In genomic region chr17:48575673-48576478, GRCh38 we compare ENCODE assay signal across 11 cellular contexts. TPM values are rescaled to one million over a fixed set of nuclear protein-coding genes. Genes with fewer than 3 reads are reported as not detected.
DNase-seq lines count a peak whose midpoint lies in the region; ATAC-seq and TF ChIP-seq lines count a peak whose summit lies in the region.
"Had no signal": no experiment of that assay in that cellular context is flagged by ENCODE, and none has a peak within 500 bp of the region (broad histone marks: within the 10 kb centered on the region; RNA-seq: fewer than 3 reads in every experiment).

No MANE protein-coding gene starts in this region.

- no peaks in the 10 kb centered on the region for H3K9me3 ChIP-seq in breast epithelium
- H3K9me3 ChIP-seq in upper lobe of left lung: no peaks in the 10 kb centered on the region

- intact Hi-C loops in breast epithelium (cut with DNase I; ENCODE audit: low total_unique reads) (loop anchor here (5.0 kb wide), 1 partner anchor 34 kb away; no protein-coding TSS in a partner anchor), MCF 10A (cut with micrococcal nuclease) (no loop called here)

- WGBS in upper lobe of left lung, 2 donors: 33 to 35% methylated on average over 21 to 22 of the region's 22 CpGs

- H3K27ac ChIP-seq in breast epithelium (peak overlapping the region; percentile 71 to 94), upper lobe of left lung (peak overlapping the region; percentile 80 to 94 (median 86))

- no peak for TF ChIP-seq POLR2A in breast epithelium (IDR thresholded peaks at IDR 0.05)
- TF ChIP-seq POLR2A in upper lobe of left lung (IDR thresholded peaks at IDR 0.05): no peak

- H3K36me3 ChIP-seq in breast epithelium: no peaks in the 10 kb centered on the region
- H3K36me3 ChIP-seq in upper lobe of left lung: no peaks in the 10 kb centered on the region

- peak; percentile 37 for ATAC-seq in memory B cell (ENCODE audit: low read depth)
- ATAC-seq in upper lobe of left lung (ENCODE audit: low FRiP score in 2 of 2): peak in 1 of 2 donors; percentile 36
- ATAC-seq in HG03196 (IDR thresholded peaks at IDR 0.05; ENCODE audit: unreplicated experiment): no peak
- ATAC-seq in HG02884 (IDR thresholded peaks at IDR 0.05; ENCODE audit: unreplicated experiment): no peak

- peak overlapping the region; percentile 49 to 81 (median 57) for H3K4me3 ChIP-seq in breast epithelium
- H3K4me3 ChIP-seq in upper lobe of left lung: peak overlapping the region in 2 of 4 donors; percentile 53 to 57

- H3K4me1 Mint-ChIP-seq in MCF 10A (ENCODE audit: insufficient read depth, unreplicated experiment) (peaks cover 8% of the 10 kb centered on the region), memory B cell (peaks cover 10% of the 10 kb centered on the region)

- no peak for TF ChIP-seq EP300 in upper lobe of left lung (IDR thresholded peaks at IDR 0.05)

- no peaks in the 10 kb centered on the region for H3K9me3 Mint-ChIP-seq in MCF 10A (ENCODE audit: unreplicated experiment)
- H3K9me3 Mint-ChIP-seq in memory B cell: no peaks in the 10 kb centered on the region

- DNase-seq in breast epithelium (ENCODE audit: low spot score in 2 of 2) (no peak), MCF 10A (ENCODE audit: unreplicated experiment) (no peak), astrocyte of the hippocampus (ENCODE audit: low read depth, low spot score) (peak; percentile 31), memory B cell (ENCODE audit: low spot score in 2 of 2) (no peak), upper lobe of left lung (peak in 1 of 2 donors; percentile 72), NCI-H446 treated with DMSO at 0.1 percent for 48 hours (lab: John Stamatoyannopoulos, UW) (no peak)
- DNase-seq: anterior cingulate cortex, hypothalamus, NCI-H748 treated with DMSO at 0.1 percent for 48 hours had no signal

- POLR2A ChIA-PET in MCF 10A (lab: Yijun Ruan, JAX): no interaction called here

- H3K4me3 Mint-ChIP-seq in MCF 10A (ENCODE audit: unreplicated experiment): no peak overlapping the region
- H3K4me3 Mint-ChIP-seq in memory B cell: no peak overlapping the region

- peaks cover 22% of the 10 kb centered on the region for H3K27me3 Mint-ChIP-seq in MCF 10A (ENCODE audit: insufficient read depth, unreplicated experiment)
- H3K27me3 Mint-ChIP-seq in memory B cell: peaks cover 17% of the 10 kb centered on the region

- CTCF ChIA-PET in MCF 10A (lab: Yijun Ruan, JAX): interaction anchor here (0.6 kb wide), 1 partner anchor 103 kb away, joined by 3 read pairs; no protein-coding TSS in a partner anchor

- H3K36me3 Mint-ChIP-seq in MCF 10A (ENCODE audit: insufficient read depth, unreplicated experiment): no peaks in the 10 kb centered on the region
- H3K36me3 Mint-ChIP-seq in memory B cell: peaks cover 2% of the 10 kb centered on the region

- BruUV-seq in MCF 10A (replicated peaks; lab: Mats Ljungman, UMichigan): no TSS peak

- H3K27ac Mint-ChIP-seq in MCF 10A (ENCODE audit: low read depth, unreplicated experiment): no peak overlapping the region
- no peak overlapping the region for H3K27ac Mint-ChIP-seq in memory B cell

- H3K4me1 ChIP-seq in breast epithelium (peaks cover 0 to 7% of the 10 kb centered on the region in 2 donors), upper lobe of left lung (peaks cover 9 to 16% (median 11%) of the 10 kb centered on the region in 4 donors)

- TF ChIP-seq CTCF in breast epithelium (IDR thresholded peaks at IDR 0.05) (no peak), MCF 10A (IDR thresholded peaks at IDR 0.05; ENCODE audit: unreplicated experiment) (no peak), upper lobe of left lung (IDR thresholded peaks at IDR 0.05) (no peak)

- H3K27me3 ChIP-seq in breast epithelium (peaks cover 0 to 51% of the 10 kb centered on the region in 2 donors), upper lobe of left lung (peaks cover 0 to 56% (median 26%) of the 10 kb centered on the region in 4 donors)

RNA-seq across cellular contexts. Expression of gene HOXB4, which starts 2.3 kb away (rescaled TPM):
- total RNA-seq in breast epithelium: 1 to 10 TPM; 2.2 to 7.5 (median 2.3) TPM
- total RNA-seq in MCF 10A (2022): 0.21 and 0.44 TPM in 2 replicates
- 1 to 10 TPM in 4 of 6 donors, under 1 TPM in 2; 0.61 to 5.6 (median 2.0) TPM for total RNA-seq in upper lobe of left lung

RNA-seq across cellular contexts. Expression of gene HOXB3, which starts 14.2 kb away (rescaled TPM):
- total RNA-seq in breast epithelium (10 to 100 TPM; 13.8 to 36.7 (median 14.4) TPM), MCF 10A (2022) (0.79 and 0.88 TPM in 2 replicates), upper lobe of left lung (10 to 100 TPM in 2 of 6 donors, 1 to 10 TPM in 4; 2.9 to 12.6 (median 7.9) TPM)

RNA-seq across cellular contexts. Expression of gene HOXB5, which starts 17.7 kb away (rescaled TPM):
- total RNA-seq in breast epithelium: 1 to 10 TPM in 2 of 3 donors, under 1 TPM in 1; 0.44 to 2.0 (median 1.4) TPM
- not detected in 2 replicates for total RNA-seq in MCF 10A (2022)
- total RNA-seq in upper lobe of left lung: 1 to 10 TPM in 4 of 6 donors, under 1 TPM in 2; 0.39 to 5.0 (median 1.5) TPM

RNA-seq across cellular contexts. Expression of gene HOXB6, which starts 28.9 kb away (rescaled TPM):
- 10 to 100 TPM in 2 of 3 donors, 1 to 10 TPM in 1; 1.0 to 24.9 (median 18.2) TPM for total RNA-seq in breast epithelium
- total RNA-seq in MCF 10A (2022): 0.37 TPM in 1 of 2 replicates, not detected in the other
- 10 to 100 TPM in 2 of 6 donors, 1 to 10 TPM in 4; 1.1 to 11.3 (median 7.0) TPM for total RNA-seq in upper lobe of left lung

RNA-seq across cellular contexts. Expression of gene HOXB2, which starts 31.0 kb away (rescaled TPM):
- total RNA-seq in breast epithelium (10 to 100 TPM; 13.6 to 36.4 (median 19.6) TPM), MCF 10A (2022) (3.0 and 4.8 TPM in 2 replicates), upper lobe of left lung (10 to 100 TPM in 2 of 6 donors, 1 to 10 TPM in 4; 1.4 to 16.1 (median 7.4) TPM)
